ENCODE assay signal across 29 cellular contexts in the genomic region with DNA sequence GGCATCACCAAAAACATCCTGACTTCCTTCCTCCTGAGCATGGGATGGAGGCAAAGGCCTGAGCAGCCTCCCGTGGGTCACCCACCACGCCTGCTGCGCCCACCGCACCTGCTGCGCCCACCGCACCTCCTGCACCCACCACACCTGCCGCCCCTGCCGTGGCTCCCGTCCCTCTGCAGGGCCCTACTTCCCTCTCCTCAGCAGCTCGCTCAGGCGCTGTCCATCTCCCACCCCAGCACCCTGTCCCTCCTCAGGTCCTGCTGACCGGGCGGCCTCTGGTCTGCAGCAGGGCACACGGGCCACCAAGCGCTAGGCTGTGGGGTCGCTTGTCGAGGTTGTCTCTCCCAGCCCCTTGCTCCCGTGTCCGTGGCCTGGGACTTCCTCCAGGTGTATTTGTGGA.
"Had no signal": no experiment of that assay in that cellular context is flagged by ENCODE, and none has a peak within 500 bp of the region (broad histone marks: within the 10 kb centered on the region; RNA-seq: fewer than 3 reads in every experiment).

No MANE protein-coding gene starts in this region.

- H3K79me2 ChIP-seq: parathyroid adenoma had no signal

- H3K36me3 ChIP-seq: colonic mucosa, gastroesophageal sphincter, right lobe of liver, suprapubic skin, transverse colon, upper lobe of right lung, uterus had no signal

- H3K4me3 ChIP-seq: colonic mucosa, gastroesophageal sphincter, heart left ventricle, mucosa of descending colon, right lobe of liver, smooth muscle cell, suprapubic skin, transverse colon, upper lobe of right lung, uterus had no signal

- H3K9me3 ChIP-seq: colonic mucosa, gastroesophageal sphincter, heart left ventricle, mucosa of descending colon, right lobe of liver, suprapubic skin, transverse colon, upper lobe of right lung, uterus had no signal

- H2AFZ ChIP-seq: parathyroid adenoma had no signal

- H3K9ac ChIP-seq: parathyroid adenoma had no signal

- H3K27ac ChIP-seq: colonic mucosa, epithelial cell of prostate, gastroesophageal sphincter, parathyroid adenoma, right lobe of liver, suprapubic skin, transverse colon, upper lobe of right lung, uterus had no signal

- ATAC-seq: esophagus mucosa; gastroesophageal sphincter; mucosa of descending colon; natural killer cell treated with Interleukin-12 subunit alpha and Interleukin-12 subunit beta and Interleukin-15 and Interleukin-18, amount 100 ng/mL, for 72 hours; right lobe of liver; stimulated activated naive CD8-positive, alpha-beta T cell treated with anti-CD3 and anti-CD28 coated beads, Interleukin-15, amount 100 ng/mL, for 72 hours; upper lobe of right lung had no signal

- H3K4me1 ChIP-seq: colonic mucosa, parathyroid adenoma, right lobe of liver, suprapubic skin, transverse colon, upper lobe of right lung, uterus had no signal

- DNase-seq: colonic mucosa; effector CD8-positive, alpha-beta T cell; endodermal cell; foreskin fibroblast; heart left ventricle; hypothalamus; immature natural killer cell; islet precursor cell; kidney glomerular epithelial cell; mesenchymal stem cell; mucosa of descending colon; naive B cell; right lobe of liver; stimulated activated CD4-positive, alpha-beta T cell treated with anti-CD3 and anti-CD28 coated beads, Interleukin-12 subunit alpha, Interleukin-12 subunit beta, amount 100 ng/mL, for 4 hours; stimulated activated CD4-positive, alpha-beta T cell treated with anti-CD3 and anti-CD28 coated beads, Interleukin-1b, Interleukin-23, amount 100 ng/mL, for 48 hours; stimulated activated CD4-positive, alpha-beta T cell treated with anti-CD3 and anti-CD28 coated beads, Interleukin-4, amount 100 ng/mL, for 1 hour; stimulated activated CD8-positive, alpha-beta memory T cell treated with anti-CD3 and anti-CD28 coated beads, Interleukin-4, amount 100 ng/mL, for 48 hours; stimulated activated naive CD4-positive, alpha-beta T cell; stimulated activated naive CD8-positive, alpha-beta T cell treated with anti-CD3 and anti-CD28 coated beads, Interleukin-15, amount 100 ng/mL, for 72 hours; transverse colon; upper lobe of right lung; uterus had no signal

- H3K4me2 ChIP-seq: smooth muscle cell had no signal

- H3K27me3 ChIP-seq: colonic mucosa, gastroesophageal sphincter, right lobe of liver, uterus had no signal
